ENCODE assay signal across 8 cellular contexts in genomic region chr4:107989537-107990386, GRCh38. TPM values are rescaled to one million over a fixed set of nuclear protein-coding genes. Genes with fewer than 3 reads are reported as not detected.
DNase-seq lines count a peak whose midpoint lies in the region; ATAC-seq and TF ChIP-seq lines count a peak whose summit lies in the region.

Gene HADH (plus strand): TSS chr4:107989889. CDS start chr4:107989933, 44 bp downstream.

- H3K9me3 ChIP-seq in iPS-18c (ENCODE audit: control insufficient read depth, insufficient read depth, low read length), result no peaks in the 10 kb centered on the region
- no peaks in the 10 kb centered on the region for H3K9me3 ChIP-seq in skeletal muscle tissue (ENCODE audit: control insufficient read depth in 3 of 3, low read length in 3 of 3)

- peak; percentile 94 for ATAC-seq in GM18868 (IDR thresholded peaks at IDR 0.05; ENCODE audit: unreplicated experiment)
- ATAC-seq in HG03103 (IDR thresholded peaks at IDR 0.05; ENCODE audit: low read depth, unreplicated experiment), result peak; percentile 91

- no peak for TF ChIP-seq CTCF in VCaP (conservative IDR thresholded peaks at IDR 0.05)

- no peak within 1 kb of the TSS for H3K27ac ChIP-seq in ACC112 (ENCODE audit: low read depth, low read length)
- peak within 1 kb of the TSS; percentile 88 for H3K27ac ChIP-seq in VCaP
- H3K27ac ChIP-seq in skeletal muscle tissue (ENCODE audit: low read depth, low read length), result peak within 1 kb of the TSS; percentile 97

- in situ Hi-C loops in T47D (cut with HindIII; ENCODE audit: low pct_unique_long_range_greater_than_20kb, low sequenced_read_pairs), result no loop called here

- peak within 1 kb of the TSS; percentile 83 for H2AFZ ChIP-seq in ACC112 (ENCODE audit: low read length, unreplicated experiment)

- H3K4me3 ChIP-seq in ACC112 (ENCODE audit: low read depth, low read length), result peak within 1 kb of the TSS; percentile 82
- H3K4me3 ChIP-seq in iPS-18c (ENCODE audit: insufficient read depth, low read depth, low read length), result peak within 1 kb of the TSS; percentile 86
- peak within 1 kb of the TSS; percentile 90 to 94 (median 93) for H3K4me3 ChIP-seq in skeletal muscle tissue (ENCODE audit: low read length in 3 of 3)

- H3K27me3 ChIP-seq in ACC112 (ENCODE audit: insufficient read depth, low read length) (no peaks in the 10 kb centered on the region), skeletal muscle tissue (ENCODE audit: control insufficient read depth in 3 of 3, insufficient read depth in 3 of 3, low read length in 3 of 3) (no peaks in the 10 kb centered on the region)

- peaks cover 34% of the 10 kb centered on the region for H3K79me2 ChIP-seq in ACC112 (ENCODE audit: control insufficient read depth, insufficient read depth, low read length, unreplicated experiment)

- peaks cover 7% of the 10 kb centered on the region for H3K4me1 ChIP-seq in ACC112 (ENCODE audit: control insufficient read depth, insufficient read depth, low read length, unreplicated experiment)
- peaks cover 23 to 38% (median 37%) of the 10 kb centered on the region in 3 donors for H3K4me1 ChIP-seq in skeletal muscle tissue (ENCODE audit: control insufficient read depth in 3 of 3, insufficient read depth in 3 of 3, low read length in 3 of 3)

- DNase-seq in NCI-H2196 treated with DMSO at 0.1 percent for 48 hours (lab: John Stamatoyannopoulos, UW; ENCODE audit: unreplicated experiment), result peak; percentile 47
- DNase-seq in T47D (ENCODE audit: low read depth in 1 of 2, low spot score in 1 of 2), result peak; percentile 85 to 93

- no peaks in the 10 kb centered on the region for H3K36me3 ChIP-seq in ACC112 (ENCODE audit: insufficient read depth, low read length)
- H3K36me3 ChIP-seq in skeletal muscle tissue (ENCODE audit: control insufficient read depth in 3 of 3, insufficient read depth in 3 of 3, low read length in 3 of 3), result no peaks in the 10 kb centered on the region

- peak within 1 kb of the TSS; percentile 93 to 97 (median 96) for H3K9ac ChIP-seq in skeletal muscle tissue (ENCODE audit: low read depth in 1 of 3, low read length in 3 of 3)

RNA-seq across cellular contexts. Expression of gene HADH, which starts in this region (rescaled TPM):
- 40.2 TPM for total RNA-seq in skeletal muscle tissue
